1 cellular context compared by ENCODE assay signal in genomic region chr1:161421456-161421855, GRCh38.
TF ChIP-seq lines count a peak whose summit lies in the region.

No MANE protein-coding gene starts in this region.

TF ChIP-seq in HCT116, 20 proteins besides CTCF, POLR2A, EP300 and RAD21 (continued from another document):
- TF ChIP-seq ZFX (IDR thresholded peaks at IDR 0.05) (no peak), SIN3A (IDR thresholded peaks at IDR 0.05; ENCODE audit: low read depth) (no peak), TCF7L2 (IDR thresholded peaks at IDR 0.05; ENCODE audit: borderline replicate concordance, extremely low read depth, insufficient read depth, insufficient read length) (no peak), ZBTB33 (IDR thresholded peaks at IDR 0.05; ENCODE audit: extremely low read depth, insufficient replicate concordance, low read length) (no peak)
